In the genomic region with DNA sequence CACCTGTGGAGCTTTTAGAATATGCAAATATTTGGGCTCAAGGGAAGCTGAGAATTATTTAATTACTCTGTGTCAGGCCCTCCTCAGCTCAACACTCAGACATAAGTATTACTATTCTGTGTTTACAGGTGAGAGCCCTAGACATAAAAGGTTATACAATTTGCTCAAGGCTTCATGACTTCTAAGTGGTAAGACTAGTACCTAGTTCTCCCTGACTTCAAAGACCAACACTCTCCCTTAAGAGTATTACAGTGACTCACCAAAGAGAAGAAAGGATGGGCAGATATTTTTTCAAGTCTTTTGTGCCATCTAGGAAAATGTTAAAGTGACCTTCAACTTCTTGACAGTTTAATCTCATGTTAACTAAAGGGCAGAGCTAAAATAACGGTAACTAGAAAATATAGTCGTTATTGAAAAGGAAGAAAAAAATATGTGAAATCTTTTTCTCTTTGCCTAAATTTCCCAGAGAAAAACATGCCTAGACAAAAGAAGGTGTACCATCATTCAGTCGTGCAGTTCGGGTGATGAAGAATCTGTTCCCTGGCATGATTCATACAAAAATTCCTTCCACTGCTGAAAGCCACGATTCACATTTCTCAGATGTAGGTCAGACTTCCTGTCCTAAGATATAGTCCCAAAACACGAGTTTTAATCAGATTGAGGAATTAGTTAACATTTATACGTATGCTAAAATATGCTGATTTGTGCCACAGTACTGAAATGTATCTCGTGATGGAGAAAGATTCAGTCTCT, we compare ENCODE assay signal across 19 cellular contexts.
DNase-seq lines count a peak whose midpoint lies in the region; ATAC-seq and TF ChIP-seq lines count a peak whose summit lies in the region.
"Had no signal": no experiment of that assay in that cellular context is flagged by ENCODE, and none has a peak within 500 bp of the region (broad histone marks: within the 10 kb centered on the region; RNA-seq: fewer than 3 reads in every experiment).

No MANE protein-coding gene starts in this region.

- H3K4me3 ChIP-seq in OCI-LY3 (ENCODE audit: low read length) (no peak overlapping the region), smooth muscle cell (no peak overlapping the region)
- H3K4me3 ChIP-seq: mucosa of descending colon, sigmoid colon, thyroid gland had no signal

- no peak overlapping the region for H3K9ac ChIP-seq in OCI-LY3 (ENCODE audit: low read length)
- no peak overlapping the region for H3K9ac ChIP-seq in smooth muscle cell (ENCODE audit: low read depth)

- H3K36me3 ChIP-seq in OCI-LY3 (replicated peaks; ENCODE audit: low read depth, low read length): no peaks in the 10 kb centered on the region
- no peaks in the 10 kb centered on the region for H3K36me3 ChIP-seq in smooth muscle cell (ENCODE audit: low read depth)
- H3K36me3 ChIP-seq: sigmoid colon, thyroid gland had no signal

- no peak overlapping the region for H3K27ac ChIP-seq in OCI-LY3 (ENCODE audit: low read length)
- peak overlapping the region; percentile 45 for H3K27ac ChIP-seq in epithelial cell of prostate
- H3K27ac ChIP-seq in smooth muscle cell (ENCODE audit: low read depth): peak overlapping the region; percentile 73
- H3K27ac ChIP-seq: sigmoid colon, thyroid gland had no signal

- DNase-seq in GM03348 (ENCODE audit: low spot score): peak; percentile 58
- no peak for DNase-seq in epithelial cell of prostate (ENCODE audit: low read depth, low spot score)
- no peak for DNase-seq in smooth muscle cell (lab: John Stamatoyannopoulos, UW; ENCODE audit: unreplicated experiment)
- DNase-seq in NCI-H1092 treated with DMSO at 0.1 percent for 48 hours (lab: John Stamatoyannopoulos, UW): no peak
- DNase-seq in activated CD4-positive, CD25-positive, alpha-beta regulatory T cell treated with anti-CD3 and anti-CD28 coated beads, Interleukin-2, amount 50 U/mL, for 72 hours: no peak
- DNase-seq: activated effector memory CD4-positive, alpha-beta T cell treated with Interleukin-2 at 50 U/mL for 16 hours; activated naive CD8-positive, alpha-beta T cell treated with anti-CD3 and anti-CD28 coated beads, Interleukin-2, amount 50 U/mL, for 24 hours; AML-193; left ventricle myocardium superior; mucosa of descending colon; NCI-H1436 treated with DMSO at 0.1 percent for 48 hours; NCI-H774; SIG-M5; sigmoid colon; stimulated activated naive CD8-positive, alpha-beta T cell treated with anti-CD3 and anti-CD28 coated beads, Interleukin-15, Interleukin-2, amounts not matched to agents 100 U/mL and 50 U/mL, for 24 hours; thyroid gland had no signal

- ATAC-seq in SK-N-SH treated with all-trans-retinoic acid at 6 μM for 48 hours: no peak
- ATAC-seq: activated naive CD8-positive, alpha-beta T cell treated with anti-CD3 and anti-CD28 coated beads, Interleukin-2, amount 50 U/mL, for 24 hours; esophagus mucosa; left ventricle myocardium superior; mucosa of descending colon; stimulated activated naive CD8-positive, alpha-beta T cell treated with anti-CD3 and anti-CD28 coated beads, Interleukin-15, Interleukin-2, amounts not matched to agents 100 U/mL and 50 U/mL, for 24 hours had no signal

- no peaks in the 10 kb centered on the region for H3K27me3 ChIP-seq in OCI-LY3 (ENCODE audit: low read depth, low read length)
- no peaks in the 10 kb centered on the region for H3K27me3 ChIP-seq in smooth muscle cell (ENCODE audit: low read depth)
- H3K27me3 ChIP-seq: sigmoid colon, thyroid gland had no signal

- no peaks in the 10 kb centered on the region for H3F3A ChIP-seq in smooth muscle cell (ENCODE audit: low read depth)

- WGBS in smooth muscle cell (ENCODE audit: low lambda C conversion rate): 52% methylated on average over 8 of the region's 8 CpGs

- H3K9me3 ChIP-seq in OCI-LY3 (ENCODE audit: insufficient read depth, low read length) (no peaks in the 10 kb centered on the region), smooth muscle cell (replicated peaks; ENCODE audit: low read depth) (no peaks in the 10 kb centered on the region)
- H3K9me3 ChIP-seq: mucosa of descending colon, sigmoid colon, thyroid gland had no signal

- TF ChIP-seq CTCF in OCI-LY3 (IDR thresholded peaks at IDR 0.05; ENCODE audit: low read depth, low read length) (no peak), smooth muscle cell (IDR thresholded peaks at IDR 0.05; ENCODE audit: borderline replicate concordance, insufficient read depth, poor library complexity, severe bottlenecking) (no peak)

- no peaks in the 10 kb centered on the region for H3K79me2 ChIP-seq in OCI-LY3 (ENCODE audit: low read length)
- H3K79me2 ChIP-seq in smooth muscle cell (ENCODE audit: low read depth): no peaks in the 10 kb centered on the region

- H2AFZ ChIP-seq in OCI-LY3 (ENCODE audit: low read depth, low read length): no peak overlapping the region
- H2AFZ ChIP-seq in smooth muscle cell (ENCODE audit: low read depth): no peak overlapping the region

- H3K4me2 ChIP-seq in OCI-LY3 (ENCODE audit: low read length): peak overlapping the region; percentile 42
- H3K4me2 ChIP-seq in smooth muscle cell: peak overlapping the region; percentile 17

- H3K4me1 ChIP-seq in OCI-LY3 (ENCODE audit: low read length) (peaks cover 39% of the 10 kb centered on the region), smooth muscle cell (ENCODE audit: low read depth) (no peaks in the 10 kb centered on the region)
- H3K4me1 ChIP-seq: sigmoid colon, thyroid gland had no signal

- no peaks in the 10 kb centered on the region for H4K20me1 ChIP-seq in OCI-LY3 (ENCODE audit: insufficient read depth, low read length)
- no peaks in the 10 kb centered on the region for H4K20me1 ChIP-seq in smooth muscle cell (ENCODE audit: low read depth)

TF ChIP-seq in SK-N-SH treated with all-trans-retinoic acid at 6 μM for 48 hours, 23 proteins besides CTCF, POLR2A, EP300 and RAD21:
- no peak for TF ChIP-seq ARNTL (CRISPR knock-in tag; IDR thresholded peaks at IDR 0.05; ENCODE audit: borderline replicate concordance, low read depth)
- no peak for TF ChIP-seq TCF4 (CRISPR knock-in tag; IDR thresholded peaks at IDR 0.05; ENCODE audit: borderline replicate concordance)
- no peak for TF ChIP-seq ZNF8 (CRISPR knock-in tag; IDR thresholded peaks at IDR 0.05)
- no peak for TF ChIP-seq POU6F1 (CRISPR knock-in tag; IDR thresholded peaks at IDR 0.05; ENCODE audit: borderline replicate concordance, low read depth)
- TF ChIP-seq ZNF70 (CRISPR knock-in tag; IDR thresholded peaks at IDR 0.05): no peak
- no peak for TF ChIP-seq CREB5 (CRISPR knock-in tag; IDR thresholded peaks at IDR 0.05; ENCODE audit: low read depth)
- TF ChIP-seq BACH2 (CRISPR knock-in tag; IDR thresholded peaks at IDR 0.05; ENCODE audit: borderline replicate concordance): no peak
- no peak for TF ChIP-seq TOX (CRISPR knock-in tag; IDR thresholded peaks at IDR 0.05; ENCODE audit: borderline replicate concordance)
TF ChIP-seq in SK-N-SH treated with all-trans-retinoic acid at 6 μM for 48 hours: peak in this region for 0.
